1 cellular context compared by ENCODE assay signal in the genomic region with DNA sequence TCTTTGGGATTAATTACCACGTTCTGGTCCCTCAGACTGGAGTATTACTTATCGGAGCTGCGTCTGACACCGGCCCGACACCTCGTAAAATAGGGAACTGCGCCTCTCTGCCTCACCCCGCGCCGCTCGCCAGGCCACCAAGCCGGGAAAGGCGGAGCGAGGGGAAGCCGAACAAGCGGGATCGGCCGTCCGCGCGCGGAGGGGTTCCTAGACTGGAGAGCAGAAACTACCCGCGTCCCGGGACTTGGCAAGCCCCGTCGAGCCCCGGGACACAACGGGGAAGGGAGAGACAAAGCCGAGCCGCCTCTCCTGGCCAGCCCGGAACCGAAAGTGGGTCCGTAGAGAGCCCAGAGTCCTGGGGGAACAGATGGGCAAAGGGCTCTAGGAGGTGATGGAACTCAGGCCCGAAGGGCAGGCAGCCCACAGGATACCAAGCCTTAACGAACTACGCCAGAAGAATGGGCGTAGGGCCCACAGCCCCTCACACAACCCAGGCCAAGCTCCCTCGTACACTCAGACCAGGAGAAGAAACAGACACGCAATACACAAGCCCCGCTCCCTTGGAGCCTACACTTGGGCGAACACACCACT.
TF ChIP-seq lines count a peak whose summit lies in the region.

No MANE protein-coding gene starts in this region.

TF ChIP-seq in liver, 16 proteins besides CTCF, POLR2A, EP300 and RAD21 (continued from another document):
- no peak for TF ChIP-seq YY1 (IDR thresholded peaks at IDR 0.05)
- TF ChIP-seq EGR1 (IDR thresholded peaks at IDR 0.05; ENCODE audit: low read depth in 2 of 2): no peak
- no peak for TF ChIP-seq GABPA (IDR thresholded peaks at IDR 0.05 in 1 of 2, conservative IDR thresholded peaks at IDR 0.05 in 1 of 2)
- no peak for TF ChIP-seq NR2F2 (IDR thresholded peaks at IDR 0.05)
